Comparison of ENCODE assay signal across 9 cellular contexts in genomic region chr6:81772741-81773140, GRCh38. TPM values are rescaled to one million over a fixed set of nuclear protein-coding genes. Genes with fewer than 3 reads are reported as not detected.
A peak's percentile ranks its signal among the peaks of the same experiment; 100 is the strongest.
DNase-seq lines count a peak whose midpoint lies in the region; ATAC-seq and TF ChIP-seq lines count a peak whose summit lies in the region.
"Had no signal": no experiment of that assay in that cellular context is flagged by ENCODE, and none has a peak within 500 bp of the region (broad histone marks: within the 10 kb centered on the region; RNA-seq: fewer than 3 reads in every experiment).

No MANE protein-coding gene starts in this region.

- H3K4me3 ChIP-seq in MG63 (no peak overlapping the region), tibial artery (no peak overlapping the region)

- DNase-seq in LHCN-M2 (ENCODE audit: low read depth) (peak; percentile 62), epithelial cell of prostate (ENCODE audit: low read depth, low spot score) (peak; percentile 50), epidermal melanocyte (ENCODE audit: insufficient read length, low spot score) (no peak), MG63 (no peak), tibial artery (no peak)
- no peak for DNase-seq in activated naive CD4-positive, alpha-beta T cell treated with anti-CD3 and anti-CD28 coated beads, Interleukin-2, amount 10 ng/mL, durations not matched to agents 7 days and 5 days

- ATAC-seq in GM18498 (IDR thresholded peaks at IDR 0.05; ENCODE audit: unreplicated experiment) = peak; percentile 99
- peak; percentile 99 for ATAC-seq in GM21825 (IDR thresholded peaks at IDR 0.05; ENCODE audit: unreplicated experiment)

- H3K4me3 Mint-ChIP-seq in activated naive CD4-positive, alpha-beta T cell treated with anti-CD3 and anti-CD28 coated beads, Interleukin-2, amount 10 ng/mL, durations not matched to agents 7 days and 5 days = no peak overlapping the region
- H3K4me3 Mint-ChIP-seq: central memory CD8-positive, alpha-beta T cell had no signal

- H3K36me3 ChIP-seq in MG63 (no peaks in the 10 kb centered on the region), tibial artery (no peaks in the 10 kb centered on the region)

- H3K27ac Mint-ChIP-seq in activated naive CD4-positive, alpha-beta T cell treated with anti-CD3 and anti-CD28 coated beads, Interleukin-2, amount 10 ng/mL, durations not matched to agents 7 days and 5 days = no peak overlapping the region

- no peaks in the 10 kb centered on the region for H3K27me3 ChIP-seq in MG63
- H3K27me3 ChIP-seq in tibial artery = no peaks in the 10 kb centered on the region

- H3K36me3 Mint-ChIP-seq in activated naive CD4-positive, alpha-beta T cell treated with anti-CD3 and anti-CD28 coated beads, Interleukin-2, amount 10 ng/mL, durations not matched to agents 7 days and 5 days = no peaks in the 10 kb centered on the region

- no peaks in the 10 kb centered on the region for H3K4me1 Mint-ChIP-seq in activated naive CD4-positive, alpha-beta T cell treated with anti-CD3 and anti-CD28 coated beads, Interleukin-2, amount 10 ng/mL, durations not matched to agents 7 days and 5 days
- H3K4me1 Mint-ChIP-seq: central memory CD8-positive, alpha-beta T cell had no signal

- no peaks in the 10 kb centered on the region for H3K27me3 Mint-ChIP-seq in activated naive CD4-positive, alpha-beta T cell treated with anti-CD3 and anti-CD28 coated beads, Interleukin-2, amount 10 ng/mL, durations not matched to agents 7 days and 5 days
- H3K27me3 Mint-ChIP-seq: central memory CD8-positive, alpha-beta T cell had no signal

- intact Hi-C loops in tibial artery (cut with DNase I; ENCODE audit: low total_unique reads) = no loop called here

- H3K4me1 ChIP-seq in tibial artery = peaks cover 0 to 1% (median under 1%) of the 10 kb centered on the region in 4 donors

- CTCF ChIA-PET in activated naive CD4-positive, alpha-beta T cell treated with anti-CD3 and anti-CD28 coated beads, Interleukin-2, amount 10 ng/mL, durations not matched to agents 7 days and 5 days (lab: Charles Lee) = no interaction called here

- H3K9me3 ChIP-seq in MG63 (no peaks in the 10 kb centered on the region), tibial artery (no peaks in the 10 kb centered on the region)

- H3K9me3 Mint-ChIP-seq in activated naive CD4-positive, alpha-beta T cell treated with anti-CD3 and anti-CD28 coated beads, Interleukin-2, amount 10 ng/mL, durations not matched to agents 7 days and 5 days = no peaks in the 10 kb centered on the region
- H3K9me3 Mint-ChIP-seq: central memory CD8-positive, alpha-beta T cell had no signal

- H3K27ac ChIP-seq in epithelial cell of prostate (peak overlapping the region; percentile 53), tibial artery (no peak overlapping the region)

- TF ChIP-seq CTCF in tibial artery (IDR thresholded peaks at IDR 0.05) = no peak

RNA-seq across cellular contexts. Expression of gene TENT5A, which starts 20.3 kb away (rescaled TPM):
- 17.6 and 18.7 TPM in 2 replicates for total RNA-seq in LHCN-M2 (2014; rRNA removed)
- 3.2 TPM for polyA plus RNA-seq in LHCN-M2 (2012)
- total RNA-seq in MG63 (2014; rRNA removed; shearing (Covaris generic); ENCODE audit: low replicate concordance) = 16.4 and 22.0 TPM in 2 replicates

Comparison
In these comparisons a context has a peak if more than half of its experiments do, and no peak if none do; other contexts are left out.
1. DNase-seq: peak in LHCN-M2 (single experiment) and epithelial cell of prostate (single experiment); none in epidermal melanocyte (single experiment), activated naive CD4-positive, alpha-beta T cell treated with anti-CD3 and anti-CD28 coated beads, Interleukin-2, amount 10 ng/mL, durations not matched to agents 7 days and 5 days (single experiment), MG63 (single experiment) and tibial artery (0 of 2).